1 cellular context compared by ENCODE assay signal in genomic region chr13:35744144-35744543, GRCh38.
TF ChIP-seq lines count a peak whose summit lies in the region.

No MANE protein-coding gene starts in this region.

TF ChIP-seq in K562, 482 proteins besides CTCF, POLR2A, EP300 and RAD21 (continued from another document and continues in another):
- TF ChIP-seq, protein P1, sequence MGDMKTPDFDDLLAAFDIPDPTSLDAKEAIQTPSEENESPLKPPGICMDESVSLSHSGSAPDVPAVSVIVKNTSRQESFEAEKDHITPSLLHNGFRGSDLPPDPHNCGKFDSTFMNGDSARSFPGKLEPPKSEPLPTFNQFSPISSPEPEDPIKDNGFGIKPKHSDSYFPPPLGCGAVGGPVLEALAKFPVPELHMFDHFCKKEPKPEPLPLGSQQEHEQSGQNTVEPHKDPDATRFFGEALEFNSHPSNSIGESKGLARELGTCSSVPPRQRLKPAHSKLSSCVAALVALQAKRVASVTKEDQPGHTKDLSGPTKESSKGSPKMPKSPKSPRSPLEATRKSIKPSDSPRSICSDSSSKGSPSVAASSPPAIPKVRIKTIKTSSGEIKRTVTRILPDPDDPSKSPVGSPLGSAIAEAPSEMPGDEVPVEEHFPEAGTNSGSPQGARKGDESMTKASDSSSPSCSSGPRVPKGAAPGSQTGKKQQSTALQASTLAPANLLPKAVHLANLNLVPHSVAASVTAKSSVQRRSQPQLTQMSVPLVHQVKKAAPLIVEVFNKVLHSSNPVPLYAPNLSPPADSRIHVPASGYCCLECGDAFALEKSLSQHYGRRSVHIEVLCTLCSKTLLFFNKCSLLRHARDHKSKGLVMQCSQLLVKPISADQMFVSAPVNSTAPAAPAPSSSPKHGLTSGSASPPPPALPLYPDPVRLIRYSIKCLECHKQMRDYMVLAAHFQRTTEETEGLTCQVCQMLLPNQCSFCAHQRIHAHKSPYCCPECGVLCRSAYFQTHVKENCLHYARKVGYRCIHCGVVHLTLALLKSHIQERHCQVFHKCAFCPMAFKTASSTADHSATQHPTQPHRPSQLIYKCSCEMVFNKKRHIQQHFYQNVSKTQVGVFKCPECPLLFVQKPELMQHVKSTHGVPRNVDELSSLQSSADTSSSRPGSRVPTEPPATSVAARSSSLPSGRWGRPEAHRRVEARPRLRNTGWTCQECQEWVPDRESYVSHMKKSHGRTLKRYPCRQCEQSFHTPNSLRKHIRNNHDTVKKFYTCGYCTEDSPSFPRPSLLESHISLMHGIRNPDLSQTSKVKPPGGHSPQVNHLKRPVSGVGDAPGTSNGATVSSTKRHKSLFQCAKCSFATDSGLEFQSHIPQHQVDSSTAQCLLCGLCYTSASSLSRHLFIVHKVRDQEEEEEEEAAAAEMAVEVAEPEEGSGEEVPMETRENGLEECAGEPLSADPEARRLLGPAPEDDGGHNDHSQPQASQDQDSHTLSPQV (IDR thresholded peaks at IDR 0.05), result no peak
- no peak for TF ChIP-seq E2F4 (CRISPR knock-in tag; IDR thresholded peaks at IDR 0.05; ENCODE audit: low read depth)
- TF ChIP-seq MEIS2 (IDR thresholded peaks at IDR 0.05; ENCODE audit: partially characterized antibody), result no peak
- TF ChIP-seq, protein P2, sequence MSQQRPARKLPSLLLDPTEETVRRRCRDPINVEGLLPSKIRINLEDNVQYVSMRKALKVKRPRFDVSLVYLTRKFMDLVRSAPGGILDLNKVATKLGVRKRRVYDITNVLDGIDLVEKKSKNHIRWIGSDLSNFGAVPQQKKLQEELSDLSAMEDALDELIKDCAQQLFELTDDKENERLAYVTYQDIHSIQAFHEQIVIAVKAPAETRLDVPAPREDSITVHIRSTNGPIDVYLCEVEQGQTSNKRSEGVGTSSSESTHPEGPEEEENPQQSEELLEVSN (IDR thresholded peaks at IDR 0.05; ENCODE audit: borderline replicate concordance in 1 of 2, extremely low read depth in 1 of 2, insufficient read depth in 1 of 2, insufficient read length in 1 of 2, low read depth in 1 of 2, low read length in 1 of 2, poor library complexity in 1 of 2, severe bottlenecking in 1 of 2), result no peak
- TF ChIP-seq, protein P3, sequence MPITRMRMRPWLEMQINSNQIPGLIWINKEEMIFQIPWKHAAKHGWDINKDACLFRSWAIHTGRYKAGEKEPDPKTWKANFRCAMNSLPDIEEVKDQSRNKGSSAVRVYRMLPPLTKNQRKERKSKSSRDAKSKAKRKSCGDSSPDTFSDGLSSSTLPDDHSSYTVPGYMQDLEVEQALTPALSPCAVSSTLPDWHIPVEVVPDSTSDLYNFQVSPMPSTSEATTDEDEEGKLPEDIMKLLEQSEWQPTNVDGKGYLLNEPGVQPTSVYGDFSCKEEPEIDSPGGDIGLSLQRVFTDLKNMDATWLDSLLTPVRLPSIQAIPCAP (CRISPR knock-in tag; IDR thresholded peaks at IDR 0.05; ENCODE audit: borderline replicate concordance), result no peak
- peak; percentile 53; the same call in 1 of the 2 replicates for TF ChIP-seq CREB5 (CRISPR knock-in tag; IDR thresholded peaks at IDR 0.05)
- TF ChIP-seq KAT2B (IDR thresholded peaks at IDR 0.05; ENCODE audit: low read depth, low read length), result no peak
- no peak for TF ChIP-seq EGR1 (conservative IDR thresholded peaks at IDR 0.05)
- TF ChIP-seq ELF4 (CRISPR knock-in tag; IDR thresholded peaks at IDR 0.05), result no peak
- no peak for TF ChIP-seq SMAD1 (IDR thresholded peaks at IDR 0.05; ENCODE audit: low read depth, low read length, partially characterized antibody)
- peak; percentile 60 for TF ChIP-seq ZNF239 (CRISPR knock-in tag; IDR thresholded peaks at IDR 0.05)
- TF ChIP-seq ZNF764 (CRISPR knock-in tag; IDR thresholded peaks at IDR 0.05; ENCODE audit: low read depth), result no peak
- TF ChIP-seq NCOA2 (IDR thresholded peaks at IDR 0.05; ENCODE audit: partially characterized antibody in 2 of 2), result no peak
- TF ChIP-seq PTRF (tag; IDR thresholded peaks at IDR 0.05), result no peak
- TF ChIP-seq ZNF668 (CRISPR knock-in tag; IDR thresholded peaks at IDR 0.05), result no peak
- no peak for TF ChIP-seq HMG20B (CRISPR knock-in tag; IDR thresholded peaks at IDR 0.05)
- TF ChIP-seq POLR2G (IDR thresholded peaks at IDR 0.05; ENCODE audit: low read depth, low read length), result no peak
- peak; percentile 50; the same call in 1 of the 2 replicates for TF ChIP-seq ZNF445 (CRISPR knock-in tag; IDR thresholded peaks at IDR 0.05; ENCODE audit: low read depth)
- TF ChIP-seq NONO (IDR thresholded peaks at IDR 0.05; ENCODE audit: low read depth in 2 of 2, low read length in 1 of 2), result no peak
- TF ChIP-seq, protein P4, sequence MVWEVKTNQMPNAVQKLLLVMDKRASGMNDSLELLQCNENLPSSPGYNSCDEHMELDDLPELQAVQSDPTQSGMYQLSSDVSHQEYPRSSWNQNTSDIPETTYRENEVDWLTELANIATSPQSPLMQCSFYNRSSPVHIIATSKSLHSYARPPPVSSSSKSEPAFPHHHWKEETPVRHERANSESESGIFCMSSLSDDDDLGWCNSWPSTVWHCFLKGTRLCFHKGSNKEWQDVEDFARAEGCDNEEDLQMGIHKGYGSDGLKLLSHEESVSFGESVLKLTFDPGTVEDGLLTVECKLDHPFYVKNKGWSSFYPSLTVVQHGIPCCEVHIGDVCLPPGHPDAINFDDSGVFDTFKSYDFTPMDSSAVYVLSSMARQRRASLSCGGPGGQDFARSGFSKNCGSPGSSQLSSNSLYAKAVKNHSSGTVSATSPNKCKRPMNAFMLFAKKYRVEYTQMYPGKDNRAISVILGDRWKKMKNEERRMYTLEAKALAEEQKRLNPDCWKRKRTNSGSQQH (CRISPR knock-in tag; IDR thresholded peaks at IDR 0.05), result no peak
- TF ChIP-seq SMAD4 (CRISPR knock-in tag; conservative IDR thresholded peaks at IDR 0.05), result peak; percentile 22; the same call in 1 of the 2 replicates
- TF ChIP-seq ATF4 (CRISPR knock-in tag; IDR thresholded peaks at IDR 0.05), result peak; percentile 88
- no peak for TF ChIP-seq KLF16 (IDR thresholded peaks at IDR 0.05)
- TF ChIP-seq SMC3 (conservative IDR thresholded peaks at IDR 0.05; ENCODE audit: insufficient read depth, low read depth, low read length), result no peak
- peak; percentile 81; the same call in 1 of the 2 replicates for TF ChIP-seq ZNF165 (CRISPR knock-in tag; IDR thresholded peaks at IDR 0.05; ENCODE audit: borderline replicate concordance)
- TF ChIP-seq ZNF586 (CRISPR knock-in tag; conservative IDR thresholded peaks at IDR 0.05), result peak; percentile 52; the same call in 1 of the 2 replicates
- peak; percentile 61; the same call in 1 of the 2 replicates for TF ChIP-seq TCFL5 (CRISPR knock-in tag; conservative IDR thresholded peaks at IDR 0.05)
- TF ChIP-seq CXXC5 (CRISPR knock-in tag; IDR thresholded peaks at IDR 0.05), result peak; percentile 19; the same call in 1 of the 2 replicates
- no peak for TF ChIP-seq ZNF354B (CRISPR knock-in tag; IDR thresholded peaks at IDR 0.05)
- TF ChIP-seq RNF2 (IDR thresholded peaks at IDR 0.05), result no peak
- peak; percentile 23; the same call in 1 of the 2 replicates for TF ChIP-seq TFE3 (CRISPR knock-in tag; IDR thresholded peaks at IDR 0.05)
- peak; percentile 89 for TF ChIP-seq ZNF347 (CRISPR knock-in tag; IDR thresholded peaks at IDR 0.05; ENCODE audit: low read depth)
- TF ChIP-seq HDAC1 (IDR thresholded peaks at IDR 0.05), result no peak
- TF ChIP-seq ATF1 (CRISPR knock-in tag; IDR thresholded peaks at IDR 0.05), result no peak
- no peak for TF ChIP-seq ATF1 (tag; IDR thresholded peaks at IDR 0.05)
- TF ChIP-seq SMARCC2 (IDR thresholded peaks at IDR 0.05; ENCODE audit: low read depth), result no peak
- TF ChIP-seq ZNF23 (CRISPR knock-in tag; IDR thresholded peaks at IDR 0.05), result peak; percentile 74; the same call in 1 of the 2 replicates
- no peak for TF ChIP-seq TCF15 (CRISPR knock-in tag; IDR thresholded peaks at IDR 0.05)
- TF ChIP-seq ZNF324 (CRISPR knock-in tag; IDR thresholded peaks at IDR 0.05), result peak; percentile 68
- TF ChIP-seq, protein P5, sequence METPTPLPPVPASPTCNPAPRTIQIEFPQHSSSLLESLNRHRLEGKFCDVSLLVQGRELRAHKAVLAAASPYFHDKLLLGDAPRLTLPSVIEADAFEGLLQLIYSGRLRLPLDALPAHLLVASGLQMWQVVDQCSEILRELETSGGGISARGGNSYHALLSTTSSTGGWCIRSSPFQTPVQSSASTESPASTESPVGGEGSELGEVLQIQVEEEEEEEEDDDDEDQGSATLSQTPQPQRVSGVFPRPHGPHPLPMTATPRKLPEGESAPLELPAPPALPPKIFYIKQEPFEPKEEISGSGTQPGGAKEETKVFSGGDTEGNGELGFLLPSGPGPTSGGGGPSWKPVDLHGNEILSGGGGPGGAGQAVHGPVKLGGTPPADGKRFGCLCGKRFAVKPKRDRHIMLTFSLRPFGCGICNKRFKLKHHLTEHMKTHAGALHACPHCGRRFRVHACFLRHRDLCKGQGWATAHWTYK (CRISPR knock-in tag; IDR thresholded peaks at IDR 0.05), result peak; percentile 90
- no peak for TF ChIP-seq RBBP5 (IDR thresholded peaks at IDR 0.05; ENCODE audit: borderline replicate concordance, insufficient read depth, low read length, poor library complexity, severe bottlenecking)
- TF ChIP-seq E2F3 (CRISPR knock-in tag; IDR thresholded peaks at IDR 0.05), result peak; percentile 62; the same call in 1 of the 2 replicates
- TF ChIP-seq MAZ (CRISPR knock-in tag; conservative IDR thresholded peaks at IDR 0.05 in 1 of 2, IDR thresholded peaks at IDR 0.05 in 1 of 2), result peak in 1 of 2 experiments; percentile 56; a peak in 1 of 4 replicates
